27 cellular contexts compared by ENCODE assay signal in the genomic region with DNA sequence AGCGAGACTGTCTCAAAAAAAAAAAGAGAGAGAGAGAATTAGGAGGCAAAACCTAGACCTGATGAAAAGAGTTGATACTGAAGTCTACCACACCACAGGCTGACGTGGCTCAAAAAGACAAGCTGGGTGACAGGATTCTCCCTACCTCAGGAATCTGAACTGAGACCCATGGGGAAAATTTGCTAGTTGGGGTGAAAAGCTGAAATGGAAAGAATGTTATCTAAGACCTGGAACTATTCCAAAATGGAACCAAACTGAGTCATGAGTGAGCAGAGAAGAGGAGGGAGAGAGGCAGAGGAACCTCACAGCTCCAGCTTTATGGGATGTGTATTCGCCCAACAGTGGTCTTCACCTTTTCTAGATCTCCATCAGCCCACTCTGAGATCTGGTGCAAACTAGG. TPM values are rescaled to one million over a fixed set of nuclear protein-coding genes. Genes with fewer than 3 reads are reported as not detected.
DNase-seq lines count a peak whose midpoint lies in the region; ATAC-seq and TF ChIP-seq lines count a peak whose summit lies in the region.
"Had no signal": no experiment of that assay in that cellular context is flagged by ENCODE, and none has a peak within 500 bp of the region (broad histone marks: within the 10 kb centered on the region; RNA-seq: fewer than 3 reads in every experiment).

No MANE protein-coding gene starts in this region.

- H2BK5ac ChIP-seq in IMR-90 (ENCODE audit: low read depth, low read length, poor library complexity, severe bottlenecking): no peak overlapping the region

- dilution Hi-C loops in IMR-90 (cut with HindIII; ENCODE audit: low sequenced_read_pairs, unreplicated experiment): no loop called here

- ATAC-seq in IMR-90 (ENCODE audit: low read depth): peak; percentile 65
- no peak for ATAC-seq in stimulated activated effector memory CD8-positive, alpha-beta T cell treated with anti-CD3 and anti-CD28 coated beads, Interleukin-12 subunit alpha, Interleukin-12 subunit beta, amount 100 ng/mL, for 72 hours
- no peak for ATAC-seq in HG02885 (IDR thresholded peaks at IDR 0.05; ENCODE audit: poor library complexity, unreplicated experiment)
- ATAC-seq in GM18520 (IDR thresholded peaks at IDR 0.05; ENCODE audit: unreplicated experiment): no peak
- no peak for ATAC-seq in HG03039 (IDR thresholded peaks at IDR 0.05; ENCODE audit: unreplicated experiment)
- ATAC-seq: activated CD8-positive, alpha-beta memory T cell treated with anti-CD3 and anti-CD28 coated beads, Interleukin-2, amount 10 ng/mL, durations not matched to agents 7 days and 5 days; activated naive CD8-positive, alpha-beta T cell treated with anti-CD3 and anti-CD28 coated beads, Interleukin-2, amount 50 U/mL, for 24 hours; stimulated activated naive B cell treated with anti-CD40 and anti-IgM and Interleukin-4, amounts not matched to agents 10 μg/mL and 1 μg/mL and 100 μg/mL, for 72 hours; T-cell had no signal

- H3K79me1 ChIP-seq in IMR-90 (ENCODE audit: low read depth in 1 of 2, low read length in 2 of 2): peaks cover 0 to 19% of the 10 kb centered on the region in 2 experiments; a peak in 3 of 4 replicates

- no peak overlapping the region for H2BK20ac ChIP-seq in IMR-90 (ENCODE audit: low read depth, low read length)

- DNase-seq in EH (ENCODE audit: low read depth) (peak; percentile 89), IMR-90 (peak; percentile 57), fibroblast of mammary gland (ENCODE audit: low read depth) (peak; percentile 39)
- DNase-seq in stimulated activated effector memory CD8-positive, alpha-beta T cell treated with anti-CD3 and anti-CD28 coated beads, Interleukin-12 subunit alpha, Interleukin-12 subunit beta, amount 100 ng/mL, for 72 hours (ENCODE audit: low spot score in 2 of 2): no peak
- DNase-seq: activated CD4-positive, alpha-beta T cell treated with anti-CD3 and anti-CD28 coated beads, Interleukin-2, amount 10 ng/mL, durations not matched to agents 24 days and 14 days; activated CD8-positive, alpha-beta memory T cell treated with anti-CD3 and anti-CD28 coated beads, Interleukin-2, amount 10 ng/mL, durations not matched to agents 7 days and 5 days; activated effector memory CD4-positive, alpha-beta T cell treated with anti-CD3 and anti-CD28 coated beads, Interleukin-2, amount 50 U/mL, for 16 hours; activated naive CD8-positive, alpha-beta T cell treated with anti-CD3 and anti-CD28 coated beads, Interleukin-2, amount 50 U/mL, for 24 hours; COR-L47; DND-41; dorsolateral prefrontal cortex; mesendoderm; NCI-H1694; NCI-H748 treated with DMSO at 0.1 percent for 48 hours; SHP77; stimulated activated naive B cell treated with anti-CD40 and anti-IgM and Interleukin-4, amounts not matched to agents 10 μg/mL and 1 μg/mL and 100 μg/mL, for 72 hours; T-cell; transverse colon had no signal

- H3K4me3 ChIP-seq in IMR-90 (ENCODE audit: insufficient read depth, low read depth, low read length) (no peak overlapping the region), fibroblast of mammary gland (ENCODE audit: control insufficient read depth, low read depth, low read length) (no peak overlapping the region)
- H3K4me3 ChIP-seq: cardiac muscle cell, dorsolateral prefrontal cortex, transverse colon had no signal

- H3K56ac ChIP-seq in IMR-90 (ENCODE audit: extremely low read depth, insufficient read depth, low read length): no peak overlapping the region

- no peak overlapping the region for H4K91ac ChIP-seq in IMR-90 (ENCODE audit: insufficient read depth, low read depth, low read length)

- H3K27ac ChIP-seq in IMR-90 (ENCODE audit: insufficient read depth, low read length): no peak overlapping the region
- H3K27ac ChIP-seq: cardiac muscle cell, epithelial cell of prostate, transverse colon had no signal

- H3K9ac ChIP-seq in IMR-90 (ENCODE audit: low read depth, low read length): no peak overlapping the region

- no peak overlapping the region for H4K8ac ChIP-seq in IMR-90 (ENCODE audit: low read depth in 2 of 2, low read length in 2 of 2)

- POLR2A ChIA-PET in IMR-90 (lab: Charles Lee; ENCODE audit: unreplicated experiment): interaction anchor here (0.7 to 0.8 kb wide), 2 partner anchors 15 to 74 kb away, joined by 3 read pairs; no protein-coding TSS in a partner anchor

- no peak for TF ChIP-seq CTCF in IMR-90 (conservative IDR thresholded peaks at IDR 0.05; ENCODE audit: low read depth, low read length)
- no peak for TF ChIP-seq CTCF in fibroblast of mammary gland (conservative IDR thresholded peaks at IDR 0.05; ENCODE audit: control insufficient read depth, insufficient read depth, low read depth, low read length)

- no peak overlapping the region for H2BK120ac ChIP-seq in IMR-90 (ENCODE audit: low read depth, low read length)

- H3K9me1 ChIP-seq in IMR-90 (ENCODE audit: insufficient read depth, low read length): no peaks in the 10 kb centered on the region; the same call in 1 of the 2 replicates

- H3K27ac Mint-ChIP-seq in stimulated activated effector memory CD8-positive, alpha-beta T cell treated with anti-CD3 and anti-CD28 coated beads, Interleukin-12 subunit alpha, Interleukin-12 subunit beta, amount 100 ng/mL, for 72 hours: peak overlapping the region; percentile 64
- H3K27ac Mint-ChIP-seq: activated CD4-positive, alpha-beta T cell treated with anti-CD3 and anti-CD28 coated beads, Interleukin-2, amount 10 ng/mL, durations not matched to agents 24 days and 14 days; activated CD8-positive, alpha-beta memory T cell treated with anti-CD3 and anti-CD28 coated beads, Interleukin-2, amount 10 ng/mL, durations not matched to agents 7 days and 5 days; activated naive CD8-positive, alpha-beta T cell treated with anti-CD3 and anti-CD28 coated beads, Interleukin-2, amount 50 U/mL, for 24 hours; nephron; stimulated activated naive B cell treated with anti-CD40 and anti-IgM and Interleukin-4, amounts not matched to agents 10 μg/mL and 1 μg/mL and 100 μg/mL, for 72 hours had no signal

- intact Hi-C loops in IMR-90 (cut with micrococcal nuclease): no loop called here

- H3K9me3 ChIP-seq in IMR-90 (ENCODE audit: control insufficient read depth, insufficient read depth, low read length): no peaks in the 10 kb centered on the region
- H3K9me3 ChIP-seq: transverse colon had no signal

- H3K36me3 Mint-ChIP-seq in stimulated activated effector memory CD8-positive, alpha-beta T cell treated with anti-CD3 and anti-CD28 coated beads, Interleukin-12 subunit alpha, Interleukin-12 subunit beta, amount 100 ng/mL, for 72 hours: peaks cover 100% of the 10 kb centered on the region

- no peak overlapping the region for H2AK9ac ChIP-seq in IMR-90 (replicated peaks; ENCODE audit: low read depth, low read length, poor library complexity)

- peaks cover 57% of the 10 kb centered on the region for H3K36me3 ChIP-seq in IMR-90 (ENCODE audit: control insufficient read depth, insufficient read depth, low read length)

- H3K4me2 ChIP-seq in IMR-90 (ENCODE audit: low read depth, low read length): no peak overlapping the region

- no CpG with 5 or more reads among the region's 3 CpGs for WGBS in IMR-90 (ENCODE audit: extremely low coverage in 2 of 2, insufficient read length in 1 of 2), 2 experiments

- H3K4me3 Mint-ChIP-seq in stimulated activated effector memory CD8-positive, alpha-beta T cell treated with anti-CD3 and anti-CD28 coated beads, Interleukin-12 subunit alpha, Interleukin-12 subunit beta, amount 100 ng/mL, for 72 hours: no peak overlapping the region
- H3K4me3 Mint-ChIP-seq: activated CD4-positive, alpha-beta T cell treated with anti-CD3 and anti-CD28 coated beads, Interleukin-2, amount 10 ng/mL, durations not matched to agents 24 days and 14 days; activated CD8-positive, alpha-beta memory T cell treated with anti-CD3 and anti-CD28 coated beads, Interleukin-2, amount 10 ng/mL, durations not matched to agents 7 days and 5 days; activated naive CD8-positive, alpha-beta T cell treated with anti-CD3 and anti-CD28 coated beads, Interleukin-2, amount 50 U/mL, for 24 hours; nephron; stimulated activated naive B cell treated with anti-CD40 and anti-IgM and Interleukin-4, amounts not matched to agents 10 μg/mL and 1 μg/mL and 100 μg/mL, for 72 hours; T-cell had no signal

- BruUV-seq in IMR-90 (replicated peaks; lab: Mats Ljungman, UMichigan): no TSS peak

- no peak overlapping the region for H2AK5ac ChIP-seq in IMR-90 (ENCODE audit: low read depth, low read length)

- H2AFZ ChIP-seq in IMR-90 (replicated peaks; ENCODE audit: low read length, poor library complexity): no peak overlapping the region

- H3K4ac ChIP-seq in IMR-90 (ENCODE audit: low read depth, low read length): no peak overlapping the region

- H3K4me1 ChIP-seq in IMR-90 (ENCODE audit: control insufficient read depth, insufficient read depth, low read length): 0 out of 2 replicates have a peak, but pooled peaks cover 1% of the 10 kb centered on the region

- TF ChIP-seq POLR2A in IMR-90 (IDR thresholded peaks at IDR 0.05; ENCODE audit: low read depth, low read length): no peak

- CTCF ChIA-PET in IMR-90 (lab: Yijun Ruan, JAX): interaction anchor here (0.6 to 1.3 kb wide), 5 partner anchors 9 to 75 kb away, joined by 3 to 5 read pairs (median 3); no protein-coding TSS in a partner anchor

- H3K4me1 Mint-ChIP-seq in stimulated activated effector memory CD8-positive, alpha-beta T cell treated with anti-CD3 and anti-CD28 coated beads, Interleukin-12 subunit alpha, Interleukin-12 subunit beta, amount 100 ng/mL, for 72 hours: peaks cover 30% of the 10 kb centered on the region
- H3K4me1 Mint-ChIP-seq: nephron had no signal

- H4K5ac ChIP-seq in IMR-90 (ENCODE audit: low read depth, low read length): no peak overlapping the region

- no peak overlapping the region for H3K23ac ChIP-seq in IMR-90 (ENCODE audit: low read depth, low read length)

- H4K20me1 ChIP-seq in IMR-90 (ENCODE audit: insufficient read depth, low read length): no peaks in the 10 kb centered on the region

- no peak overlapping the region for H3K18ac ChIP-seq in IMR-90 (ENCODE audit: low read depth, low read length)

- H3K27me3 ChIP-seq in IMR-90 (ENCODE audit: control insufficient read depth, insufficient read depth, low read length): no peaks in the 10 kb centered on the region
- H3K27me3 ChIP-seq: cardiac muscle cell, dorsolateral prefrontal cortex, transverse colon had no signal

- no peak for TF ChIP-seq RAD21 in IMR-90 (IDR thresholded peaks at IDR 0.05; ENCODE audit: low read length)

- H3K14ac ChIP-seq in IMR-90 (replicated peaks; ENCODE audit: low read depth, low read length): no peak overlapping the region

- in situ Hi-C loops in IMR-90 (cut with MboI; ENCODE audit: low sequenced_read_pairs): no loop called here

- H3K9me3 Mint-ChIP-seq in stimulated activated effector memory CD8-positive, alpha-beta T cell treated with anti-CD3 and anti-CD28 coated beads, Interleukin-12 subunit alpha, Interleukin-12 subunit beta, amount 100 ng/mL, for 72 hours: no peaks in the 10 kb centered on the region
- H3K9me3 Mint-ChIP-seq: activated CD4-positive, alpha-beta T cell treated with anti-CD3 and anti-CD28 coated beads, Interleukin-2, amount 10 ng/mL, durations not matched to agents 24 days and 14 days; activated naive CD8-positive, alpha-beta T cell treated with anti-CD3 and anti-CD28 coated beads, Interleukin-2, amount 50 U/mL, for 24 hours; nephron; stimulated activated naive B cell treated with anti-CD40 and anti-IgM and Interleukin-4, amounts not matched to agents 10 μg/mL and 1 μg/mL and 100 μg/mL, for 72 hours; T-cell had no signal

- no peak overlapping the region for H2BK15ac ChIP-seq in IMR-90 (ENCODE audit: low read depth, low read length)

RNA-seq across cellular contexts. Expression of gene SMG9, which starts 11.7 kb away (rescaled TPM):
- total RNA-seq in IMR-90 (2012; rRNA removed): 4.8 and 5.8 TPM in 2 replicates
- polyA plus RNA-seq in IMR-90 (2012; rRNA removed): 21.4 and 24.3 TPM in 2 replicates
- 8.3 and 9.1 TPM in 2 replicates for polyA plus RNA-seq in IMR-90 (2012; cell fraction: cytosol; rRNA removed)
- 60.7 and 76.3 TPM in 2 replicates for polyA plus RNA-seq in IMR-90 (2012; cell fraction: nucleus; rRNA removed; ENCODE audit: low replicate concordance)

RNA-seq across cellular contexts. Expression of gene IRGC, which starts 27.2 kb away (rescaled TPM):
- total RNA-seq in IMR-90 (2012; rRNA removed): not detected in 2 replicates
- polyA plus RNA-seq in IMR-90 (2012; rRNA removed): not detected in 2 replicates
- polyA plus RNA-seq in IMR-90 (2012; cell fraction: cytosol; rRNA removed): not detected in 2 replicates
- not detected in 2 replicates for polyA plus RNA-seq in IMR-90 (2012; cell fraction: nucleus; rRNA removed; ENCODE audit: low replicate concordance)
- total RNA-seq: activated CD4-positive, alpha-beta T cell treated with anti-CD3 and anti-CD28 coated beads, Interleukin-2, amount 10 ng/mL, durations not matched to agents 24 days and 14 days; activated CD8-positive, alpha-beta memory T cell treated with anti-CD3 and anti-CD28 coated beads, Interleukin-2, amount 10 ng/mL, durations not matched to agents 7 days and 5 days; cardiac muscle cell; dorsolateral prefrontal cortex; frontal cortex; OCI-LY7; T-cell; transverse colon had no signal
- polyA plus RNA-seq: BJ, cardiac muscle cell had no signal

RNA-seq across cellular contexts. Expression of gene KCNN4, which starts 37.7 kb away (rescaled TPM):
- 0.54 and 0.83 TPM in 2 replicates for total RNA-seq in IMR-90 (2012; rRNA removed)
- 0.99 and 1.2 TPM in 2 replicates for polyA plus RNA-seq in IMR-90 (2012; rRNA removed)
- polyA plus RNA-seq in IMR-90 (2012; cell fraction: cytosol; rRNA removed): 0.80 and 0.93 TPM in 2 replicates
- 1.3 and 4.5 TPM in 2 replicates for polyA plus RNA-seq in IMR-90 (2012; cell fraction: nucleus; rRNA removed; ENCODE audit: low replicate concordance)
- total RNA-seq: frontal cortex had no signal
- polyA plus RNA-seq: cardiac muscle cell had no signal

RNA-seq across cellular contexts. Expression of gene LYPD5, which starts 59.2 kb away (rescaled TPM):
- under 0.01 and 0.36 TPM in 2 replicates for total RNA-seq in IMR-90 (2012; rRNA removed)
- 0.27 and 0.31 TPM in 2 replicates for polyA plus RNA-seq in IMR-90 (2012; rRNA removed)
- polyA plus RNA-seq in IMR-90 (2012; cell fraction: cytosol; rRNA removed): 0.15 and 0.93 TPM in 2 replicates
- 0.36 and 0.54 TPM in 2 replicates for polyA plus RNA-seq in IMR-90 (2012; cell fraction: nucleus; rRNA removed; ENCODE audit: low replicate concordance)
- total RNA-seq: cardiac muscle cell, OCI-LY7 had no signal

Comparison
In these comparisons a context has a peak if more than half of its experiments do, and no peak if none do; other contexts are left out.
1. DNase-seq: peak in EH (single experiment), IMR-90 (single experiment) and fibroblast of mammary gland (single experiment); none in stimulated activated effector memory CD8-positive, alpha-beta T cell treated with anti-CD3 and anti-CD28 coated beads, Interleukin-12 subunit alpha, Interleukin-12 subunit beta, amount 100 ng/mL, for 72 hours (0 of 2).